ENCODE assay signal across 1 cellular context in genomic region chr19:57599761-57600383, GRCh38.
TF ChIP-seq lines count a peak whose summit lies in the region.

ZNF530 (plus strand) TSS chr19:57599885; CDS start chr19:57604346, 4,461 bp downstream.

TF ChIP-seq in HEK293, 187 proteins besides CTCF, POLR2A, EP300 and RAD21 (continued from another document):
- TF ChIP-seq, protein P1, sequence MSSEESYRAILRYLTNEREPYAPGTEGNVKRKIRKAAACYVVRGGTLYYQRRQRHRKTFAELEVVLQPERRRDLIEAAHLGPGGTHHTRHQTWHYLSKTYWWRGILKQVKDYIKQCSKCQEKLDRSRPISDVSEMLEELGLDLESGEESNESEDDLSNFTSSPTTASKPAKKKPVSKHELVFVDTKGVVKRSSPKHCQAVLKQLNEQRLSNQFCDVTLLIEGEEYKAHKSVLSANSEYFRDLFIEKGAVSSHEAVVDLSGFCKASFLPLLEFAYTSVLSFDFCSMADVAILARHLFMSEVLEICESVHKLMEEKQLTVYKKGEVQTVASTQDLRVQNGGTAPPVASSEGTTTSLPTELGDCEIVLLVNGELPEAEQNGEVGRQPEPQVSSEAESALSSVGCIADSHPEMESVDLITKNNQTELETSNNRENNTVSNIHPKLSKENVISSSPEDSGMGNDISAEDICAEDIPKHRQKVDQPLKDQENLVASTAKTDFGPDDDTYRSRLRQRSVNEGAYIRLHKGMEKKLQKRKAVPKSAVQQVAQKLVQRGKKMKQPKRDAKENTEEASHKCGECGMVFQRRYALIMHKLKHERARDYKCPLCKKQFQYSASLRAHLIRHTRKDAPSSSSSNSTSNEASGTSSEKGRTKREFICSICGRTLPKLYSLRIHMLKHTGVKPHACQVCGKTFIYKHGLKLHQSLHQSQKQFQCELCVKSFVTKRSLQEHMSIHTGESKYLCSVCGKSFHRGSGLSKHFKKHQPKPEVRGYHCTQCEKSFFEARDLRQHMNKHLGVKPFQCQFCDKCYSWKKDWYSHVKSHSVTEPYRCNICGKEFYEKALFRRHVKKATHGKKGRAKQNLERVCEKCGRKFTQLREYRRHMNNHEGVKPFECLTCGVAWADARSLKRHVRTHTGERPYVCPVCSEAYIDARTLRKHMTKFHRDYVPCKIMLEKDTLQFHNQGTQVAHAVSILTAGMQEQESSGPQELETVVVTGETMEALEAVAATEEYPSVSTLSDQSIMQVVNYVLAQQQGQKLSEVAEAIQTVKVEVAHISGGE (tag by site-specific recombination; conservative IDR thresholded peaks at IDR 0.05; ENCODE audit: low read depth): peak; percentile 97
- TF ChIP-seq, protein P2, sequence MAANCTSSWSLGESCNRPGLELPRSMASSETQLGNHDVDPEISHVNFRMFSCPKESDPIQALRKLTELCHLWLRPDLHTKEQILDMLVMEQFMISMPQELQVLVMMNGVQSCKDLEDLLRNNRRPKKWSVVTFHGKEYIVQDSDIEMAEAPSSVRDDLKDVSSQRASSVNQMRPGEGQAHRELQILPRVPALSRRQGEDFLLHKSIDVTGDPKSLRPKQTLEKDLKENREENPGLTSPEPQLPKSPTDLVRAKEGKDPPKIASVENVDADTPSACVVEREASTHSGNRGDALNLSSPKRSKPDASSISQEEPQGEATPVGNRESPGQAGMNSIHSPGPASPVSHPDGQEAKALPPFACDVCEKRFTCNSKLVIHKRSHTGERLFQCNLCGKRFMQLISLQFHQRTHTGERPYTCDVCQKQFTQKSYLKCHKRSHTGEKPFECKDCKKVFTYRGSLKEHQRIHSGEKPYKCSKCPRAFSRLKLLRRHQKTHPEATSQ (tag by site-specific recombination; IDR thresholded peaks at IDR 0.05): no peak
- no peak for TF ChIP-seq BCL11A (tag by site-specific recombination; IDR thresholded peaks at IDR 0.05; ENCODE audit: low read depth)
- no peak for TF ChIP-seq ZNF169 (tag by site-specific recombination; IDR thresholded peaks at IDR 0.05)
- TF ChIP-seq ZNF292 (tag by site-specific recombination; IDR thresholded peaks at IDR 0.05; ENCODE audit: borderline replicate concordance, low read depth): no peak
- no peak for TF ChIP-seq ZNF768 (tag by site-specific recombination; IDR thresholded peaks at IDR 0.05)
- TF ChIP-seq SETDB1 (IDR thresholded peaks at IDR 0.05; ENCODE audit: insufficient read length, low read length): no peak
- TF ChIP-seq ZNF311 (tag by site-specific recombination; IDR thresholded peaks at IDR 0.05; ENCODE audit: borderline replicate concordance): no peak
- TF ChIP-seq ZNF18 (tag by site-specific recombination; IDR thresholded peaks at IDR 0.05): no peak
- TF ChIP-seq, protein P3, sequence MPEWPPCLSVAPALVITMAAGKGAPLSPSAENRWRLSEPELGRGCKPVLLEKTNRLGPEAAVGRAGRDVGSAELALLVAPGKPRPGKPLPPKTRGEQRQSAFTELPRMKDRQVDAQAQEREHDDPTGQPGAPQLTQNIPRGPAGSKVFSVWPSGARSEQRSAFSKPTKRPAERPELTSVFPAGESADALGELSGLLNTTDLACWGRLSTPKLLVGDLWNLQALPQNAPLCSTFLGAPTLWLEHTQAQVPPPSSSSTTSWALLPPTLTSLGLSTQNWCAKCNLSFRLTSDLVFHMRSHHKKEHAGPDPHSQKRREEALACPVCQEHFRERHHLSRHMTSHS (tag by site-specific recombination; IDR thresholded peaks at IDR 0.05): no peak
- TF ChIP-seq, protein P4, sequence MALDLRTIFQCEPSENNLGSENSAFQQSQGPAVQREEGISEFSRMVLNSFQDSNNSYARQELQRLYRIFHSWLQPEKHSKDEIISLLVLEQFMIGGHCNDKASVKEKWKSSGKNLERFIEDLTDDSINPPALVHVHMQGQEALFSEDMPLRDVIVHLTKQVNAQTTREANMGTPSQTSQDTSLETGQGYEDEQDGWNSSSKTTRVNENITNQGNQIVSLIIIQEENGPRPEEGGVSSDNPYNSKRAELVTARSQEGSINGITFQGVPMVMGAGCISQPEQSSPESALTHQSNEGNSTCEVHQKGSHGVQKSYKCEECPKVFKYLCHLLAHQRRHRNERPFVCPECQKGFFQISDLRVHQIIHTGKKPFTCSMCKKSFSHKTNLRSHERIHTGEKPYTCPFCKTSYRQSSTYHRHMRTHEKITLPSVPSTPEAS (tag by site-specific recombination; IDR thresholded peaks at IDR 0.05): no peak
- no peak for TF ChIP-seq ZNF221 (tag by site-specific recombination; IDR thresholded peaks at IDR 0.05; ENCODE audit: borderline replicate concordance)
- no peak for TF ChIP-seq ZNF223 (tag by site-specific recombination; IDR thresholded peaks at IDR 0.05)
- TF ChIP-seq, protein P5, sequence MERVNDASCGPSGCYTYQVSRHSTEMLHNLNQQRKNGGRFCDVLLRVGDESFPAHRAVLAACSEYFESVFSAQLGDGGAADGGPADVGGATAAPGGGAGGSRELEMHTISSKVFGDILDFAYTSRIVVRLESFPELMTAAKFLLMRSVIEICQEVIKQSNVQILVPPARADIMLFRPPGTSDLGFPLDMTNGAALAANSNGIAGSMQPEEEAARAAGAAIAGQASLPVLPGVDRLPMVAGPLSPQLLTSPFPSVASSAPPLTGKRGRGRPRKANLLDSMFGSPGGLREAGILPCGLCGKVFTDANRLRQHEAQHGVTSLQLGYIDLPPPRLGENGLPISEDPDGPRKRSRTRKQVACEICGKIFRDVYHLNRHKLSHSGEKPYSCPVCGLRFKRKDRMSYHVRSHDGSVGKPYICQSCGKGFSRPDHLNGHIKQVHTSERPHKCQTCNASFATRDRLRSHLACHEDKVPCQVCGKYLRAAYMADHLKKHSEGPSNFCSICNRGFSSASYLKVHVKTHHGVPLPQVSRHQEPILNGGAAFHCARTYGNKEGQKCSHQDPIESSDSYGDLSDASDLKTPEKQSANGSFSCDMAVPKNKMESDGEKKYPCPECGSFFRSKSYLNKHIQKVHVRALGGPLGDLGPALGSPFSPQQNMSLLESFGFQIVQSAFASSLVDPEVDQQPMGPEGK (tag by site-specific recombination; IDR thresholded peaks at IDR 0.05): peak; percentile 37; the same call in 1 of the 2 replicates
- TF ChIP-seq, protein P6, sequence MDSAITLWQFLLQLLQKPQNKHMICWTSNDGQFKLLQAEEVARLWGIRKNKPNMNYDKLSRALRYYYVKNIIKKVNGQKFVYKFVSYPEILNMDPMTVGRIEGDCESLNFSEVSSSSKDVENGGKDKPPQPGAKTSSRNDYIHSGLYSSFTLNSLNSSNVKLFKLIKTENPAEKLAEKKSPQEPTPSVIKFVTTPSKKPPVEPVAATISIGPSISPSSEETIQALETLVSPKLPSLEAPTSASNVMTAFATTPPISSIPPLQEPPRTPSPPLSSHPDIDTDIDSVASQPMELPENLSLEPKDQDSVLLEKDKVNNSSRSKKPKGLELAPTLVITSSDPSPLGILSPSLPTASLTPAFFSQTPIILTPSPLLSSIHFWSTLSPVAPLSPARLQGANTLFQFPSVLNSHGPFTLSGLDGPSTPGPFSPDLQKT (IDR thresholded peaks at IDR 0.05; ENCODE audit: borderline replicate concordance, low read depth, low read length): no peak
- TF ChIP-seq ZNF10 (tag by site-specific recombination; IDR thresholded peaks at IDR 0.05): no peak
- no peak for TF ChIP-seq ZNF571 (tag by site-specific recombination; IDR thresholded peaks at IDR 0.05)
- TF ChIP-seq, protein P7, sequence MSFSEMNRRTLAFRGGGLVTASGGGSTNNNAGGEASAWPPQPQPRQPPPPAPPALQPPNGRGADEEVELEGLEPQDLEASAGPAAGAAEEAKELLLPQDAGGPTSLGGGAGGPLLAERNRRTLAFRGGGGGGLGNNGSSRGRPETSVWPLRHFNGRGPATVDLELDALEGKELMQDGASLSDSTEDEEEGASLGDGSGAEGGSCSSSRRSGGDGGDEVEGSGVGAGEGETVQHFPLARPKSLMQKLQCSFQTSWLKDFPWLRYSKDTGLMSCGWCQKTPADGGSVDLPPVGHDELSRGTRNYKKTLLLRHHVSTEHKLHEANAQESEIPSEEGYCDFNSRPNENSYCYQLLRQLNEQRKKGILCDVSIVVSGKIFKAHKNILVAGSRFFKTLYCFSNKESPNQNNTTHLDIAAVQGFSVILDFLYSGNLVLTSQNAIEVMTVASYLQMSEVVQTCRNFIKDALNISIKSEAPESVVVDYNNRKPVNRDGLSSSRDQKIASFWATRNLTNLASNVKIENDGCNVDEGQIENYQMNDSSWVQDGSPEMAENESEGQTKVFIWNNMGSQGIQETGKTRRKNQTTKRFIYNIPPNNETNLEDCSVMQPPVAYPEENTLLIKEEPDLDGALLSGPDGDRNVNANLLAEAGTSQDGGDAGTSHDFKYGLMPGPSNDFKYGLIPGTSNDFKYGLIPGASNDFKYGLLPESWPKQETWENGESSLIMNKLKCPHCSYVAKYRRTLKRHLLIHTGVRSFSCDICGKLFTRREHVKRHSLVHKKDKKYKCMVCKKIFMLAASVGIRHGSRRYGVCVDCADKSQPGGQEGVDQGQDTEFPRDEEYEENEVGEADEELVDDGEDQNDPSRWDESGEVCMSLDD (tag by site-specific recombination; IDR thresholded peaks at IDR 0.05): no peak
- peak; percentile 42; the same call in 1 of the 2 replicates for TF ChIP-seq ZNF843 (tag by site-specific recombination; IDR thresholded peaks at IDR 0.05)
- peak; percentile 70 for TF ChIP-seq SP3 (tag by site-specific recombination; IDR thresholded peaks at IDR 0.05)
- no peak for TF ChIP-seq ZNF146 (tag by site-specific recombination; IDR thresholded peaks at IDR 0.05)
- TF ChIP-seq ZNF302 (tag by site-specific recombination; IDR thresholded peaks at IDR 0.05; ENCODE audit: low read depth): no peak
- peak; percentile 98 for TF ChIP-seq ZNF660 (tag by site-specific recombination; IDR thresholded peaks at IDR 0.05)
TF ChIP-seq in HEK293: peak in this region for 53.
